ENCODE assay signal across 18 cellular contexts in the genomic region with DNA sequence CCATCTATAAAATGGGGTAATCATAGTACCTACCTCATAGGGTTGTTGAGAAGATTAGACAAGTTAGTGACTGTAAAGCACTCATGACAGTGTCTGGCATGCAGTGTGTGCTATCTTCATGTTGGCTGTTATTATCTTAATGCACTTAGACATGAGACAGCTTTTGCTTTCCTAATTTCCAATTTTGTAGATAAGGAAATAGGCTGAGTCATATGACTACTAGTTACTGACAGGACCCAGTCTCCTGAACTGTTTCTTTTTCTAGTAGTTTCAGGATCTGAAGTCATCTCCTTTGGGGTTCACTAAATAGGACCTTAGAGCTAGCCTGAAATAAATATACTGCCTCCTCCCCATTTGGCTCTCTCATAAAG.
"Had no signal": no experiment of that assay in that cellular context is flagged by ENCODE, and none has a peak within 500 bp of the region (broad histone marks: within the 10 kb centered on the region; RNA-seq: fewer than 3 reads in every experiment).

No MANE protein-coding gene starts in this region.

- H3K27ac ChIP-seq: epithelial cell of prostate, left ventricle myocardium inferior, parathyroid adenoma, sigmoid colon, testis had no signal

- H3K9ac ChIP-seq: parathyroid adenoma had no signal

- H3K27ac Mint-ChIP-seq: activated naive CD8-positive, alpha-beta T cell treated with anti-CD3 and anti-CD28 coated beads, Interleukin-2, amount 10 ng/mL, durations not matched to agents 7 days and 5 days; effector memory CD8-positive, alpha-beta T cell; T-helper 1 cell treated with Interleukin-12 subunit alpha and Interleukin-12 subunit beta and Interleukin-4 antibody, amounts not matched to agents 30 μg/mL and 1 μg/mL, for 36 hours had no signal

- H3K27me3 ChIP-seq: neutrophil, spleen, testis had no signal

- DNase-seq: activated CD4-positive, alpha-beta T cell treated with anti-CD3 and anti-CD28 coated beads for 1 hour; activated CD4-positive, alpha-beta T cell treated with anti-CD3 and anti-CD28 coated beads, Interleukin-2, amount 50 U/mL, for 48 hours; activated naive CD4-positive, alpha-beta T cell; activated naive CD8-positive, alpha-beta T cell treated with anti-CD3 and anti-CD28 coated beads, Interleukin-2, amount 10 ng/mL, durations not matched to agents 7 days and 5 days; effector memory CD8-positive, alpha-beta T cell; left ventricle myocardium inferior; naive thymus-derived CD4-positive, alpha-beta T cell; sigmoid colon; spleen; stimulated activated CD4-positive, alpha-beta T cell treated with anti-CD3 and anti-CD28 coated beads, Interleukin-4, amount 100 ng/mL, for 4 hours; testis had no signal

- H3K36me3 Mint-ChIP-seq: type B pancreatic cell had no signal

- H3K9me3 ChIP-seq: left ventricle myocardium inferior, neutrophil, sigmoid colon, spleen, testis had no signal

- H3K4me3 ChIP-seq: left ventricle myocardium inferior, sigmoid colon, spleen, testis had no signal

- H3K36me3 ChIP-seq: left ventricle myocardium inferior, sigmoid colon had no signal

- H3K9me3 Mint-ChIP-seq: activated naive CD8-positive, alpha-beta T cell treated with anti-CD3 and anti-CD28 coated beads, Interleukin-2, amount 10 ng/mL, durations not matched to agents 7 days and 5 days; effector memory CD8-positive, alpha-beta T cell; memory B cell; naive thymus-derived CD4-positive, alpha-beta T cell; stimulated activated memory B cell treated with anti-CD40 and anti-IgM and Interleukin-4, amounts not matched to agents 10 μg/mL and 1 μg/mL and 100 μg/mL, for 72 hours; T-helper 1 cell treated with Interleukin-12 subunit alpha and Interleukin-12 subunit beta and Interleukin-4 antibody, amounts not matched to agents 30 μg/mL and 1 μg/mL, for 36 hours; type B pancreatic cell had no signal

- H3K79me2 ChIP-seq: parathyroid adenoma had no signal

- H3K27me3 Mint-ChIP-seq: activated naive CD8-positive, alpha-beta T cell treated with anti-CD3 and anti-CD28 coated beads, Interleukin-2, amount 10 ng/mL, durations not matched to agents 7 days and 5 days; effector memory CD8-positive, alpha-beta T cell; memory B cell; stimulated activated memory B cell treated with anti-CD40 and anti-IgM and Interleukin-4, amounts not matched to agents 10 μg/mL and 1 μg/mL and 100 μg/mL, for 72 hours; type B pancreatic cell had no signal

- H3K4me3 Mint-ChIP-seq: activated naive CD8-positive, alpha-beta T cell treated with anti-CD3 and anti-CD28 coated beads, Interleukin-2, amount 10 ng/mL, durations not matched to agents 7 days and 5 days; effector memory CD8-positive, alpha-beta T cell; memory B cell; naive thymus-derived CD4-positive, alpha-beta T cell; stimulated activated memory B cell treated with anti-CD40 and anti-IgM and Interleukin-4, amounts not matched to agents 10 μg/mL and 1 μg/mL and 100 μg/mL, for 72 hours; T-helper 1 cell treated with Interleukin-12 subunit alpha and Interleukin-12 subunit beta and Interleukin-4 antibody, amounts not matched to agents 30 μg/mL and 1 μg/mL, for 36 hours; type B pancreatic cell had no signal

- H3K4me1 ChIP-seq: left ventricle myocardium inferior, parathyroid adenoma, testis had no signal
